Comparison of ENCODE assay signal across 16 cellular contexts in genomic region chr12:22042981-22043669, GRCh38. TPM values are rescaled to one million over a fixed set of nuclear protein-coding genes. Genes with fewer than 3 reads are reported as not detected.
A peak's percentile ranks its signal among the peaks of the same experiment; 100 is the strongest.
DNase-seq lines count a peak whose midpoint lies in the region; ATAC-seq and TF ChIP-seq lines count a peak whose summit lies in the region.
"Had no signal": no experiment of that assay in that cellular context is flagged by ENCODE, and none has a peak within 500 bp of the region (broad histone marks: within the 10 kb centered on the region; RNA-seq: fewer than 3 reads in every experiment).

No MANE protein-coding gene starts in this region.

- H2AFZ ChIP-seq in PC-9, result peak overlapping the region; percentile 25; the same call in 1 of the 2 replicates

- H3K4me3 Mint-ChIP-seq in activated T-cell treated with anti-CD3 and anti-CD28 coated beads, Interleukin-2, amount 50 U/mL, for 72 hours, result peak overlapping the region in 1 of 2 donors; percentile 19

- TF ChIP-seq CTCF in PC-9 (conservative IDR thresholded peaks at IDR 0.05), result no peak
- no peak for TF ChIP-seq CTCF in transverse colon (IDR thresholded peaks at IDR 0.05)
- TF ChIP-seq CTCF in gastrocnemius medialis (IDR thresholded peaks at IDR 0.05 in 4 of 5, conservative IDR thresholded peaks at IDR 0.05 in 1 of 5), result no peak

- no peaks in the 10 kb centered on the region for H3K27me3 ChIP-seq in PC-9 (ENCODE audit: insufficient read depth, low read depth)
- H3K27me3 ChIP-seq in transverse colon, result no peaks in the 10 kb centered on the region
- no peaks in the 10 kb centered on the region for H3K27me3 ChIP-seq in gastrocnemius medialis
- H3K27me3 ChIP-seq: heart right ventricle, left lung, vagina had no signal

- 49 to 52% methylated on average over 6 to 9 of the region's 9 CpGs for WGBS in transverse colon (ENCODE audit: low coverage in 1 of 2), 2 donors

- in situ Hi-C loops in transverse colon (cut with MboI; ENCODE audit: low pct_ligation_motif_present in 1 of 4, low pct_unique_long_range_greater_than_20kb in 1 of 4, low sequenced_read_pairs in 3 of 4) (loop anchor here in 1 of 4 donors (10.0 kb wide), 1 partner anchor 538 kb away; the partner anchor contains the start of genes GOLT1B and RECQL), gastrocnemius medialis (cut with MboI; ENCODE audit: low sequenced_read_pairs in 4 of 4) (no loop called here)

- intact Hi-C loops in PC-9 (cut with micrococcal nuclease; ENCODE audit: unreplicated experiment), result no loop called here
- intact Hi-C loops in transverse colon (cut with DNase I; ENCODE audit: low total_unique reads), result no loop called here
- intact Hi-C loops in gastrocnemius medialis (cut with DNase I; ENCODE audit: low total_unique reads), result loop anchor here (10.0 kb wide), 1 partner anchor 502 kb away; the partner anchor contains the start of gene C2CD5

- POLR2A ChIA-PET in PC-9 (lab: Charles Lee; ENCODE audit: unreplicated experiment), result interaction anchor here (0.6 kb wide), 1 partner anchor 607 kb away, joined by 3 read pairs; no protein-coding TSS in a partner anchor

- H3K27me3 Mint-ChIP-seq in activated T-cell treated with anti-CD3 and anti-CD28 coated beads, Interleukin-2, amount 50 U/mL, for 72 hours (ENCODE audit: low read depth), result peaks cover 5% of the 10 kb centered on the region

- peaks cover 6% of the 10 kb centered on the region for H3K9me3 ChIP-seq in PC-9 (ENCODE audit: insufficient read depth, low read depth)
- peaks cover 0 to under 1% of the 10 kb centered on the region in 2 donors for H3K9me3 ChIP-seq in transverse colon
- H3K9me3 ChIP-seq in gastrocnemius medialis, result no peaks in the 10 kb centered on the region
- H3K9me3 ChIP-seq: left lung, vagina had no signal

- no peak overlapping the region for H3K27ac Mint-ChIP-seq in activated T-cell treated with anti-CD3 and anti-CD28 coated beads, Interleukin-2, amount 50 U/mL, for 72 hours

- H3K36me3 ChIP-seq in PC-9 (ENCODE audit: low read depth) (no peaks in the 10 kb centered on the region), transverse colon (no peaks in the 10 kb centered on the region), gastrocnemius medialis (no peaks in the 10 kb centered on the region)
- H3K36me3 ChIP-seq: heart right ventricle, left lung, vagina had no signal

- H3K9me3 Mint-ChIP-seq in activated T-cell treated with anti-CD3 and anti-CD28 coated beads, Interleukin-2, amount 50 U/mL, for 72 hours, result no peaks in the 10 kb centered on the region
- H3K9me3 Mint-ChIP-seq: neural crest cell had no signal

- H3F3A ChIP-seq in PC-9 (ENCODE audit: insufficient read depth, low read depth), result peaks cover 33% of the 10 kb centered on the region

- H3K4me1 Mint-ChIP-seq in activated T-cell treated with anti-CD3 and anti-CD28 coated beads, Interleukin-2, amount 50 U/mL, for 72 hours (ENCODE audit: low read depth), result peaks cover 37% of the 10 kb centered on the region

- CTCF ChIA-PET in PC-9 (lab: Charles Lee), result interaction anchor here (0.6 kb wide), 1 partner anchor 1516 kb away, joined by 5 read pairs; no protein-coding TSS in a partner anchor

- ATAC-seq in activated T-cell treated with anti-CD3 and anti-CD28 coated beads, Interleukin-2, amount 50 U/mL, for 72 hours (replicated peaks in 1 of 2), result peak; percentile 42 to 55
- ATAC-seq in gastrocnemius medialis, result no peak
- ATAC-seq: heart right ventricle, left lung had no signal

- peaks cover 18% of the 10 kb centered on the region for H3K79me2 ChIP-seq in PC-9 (ENCODE audit: low read depth)

- H3K4me3 ChIP-seq in PC-9 (peak overlapping the region; percentile 21; the same call in 1 of the 2 replicates), transverse colon (no peak overlapping the region), gastrocnemius medialis (no peak overlapping the region)
- H3K4me3 ChIP-seq: heart right ventricle, left lung, vagina had no signal

- TF ChIP-seq EP300 in transverse colon (IDR thresholded peaks at IDR 0.05; ENCODE audit: low read depth), result no peak

- peak overlapping the region; percentile 58 for H3K4me2 ChIP-seq in PC-9

- H3K27ac ChIP-seq in PC-9, result peak overlapping the region; percentile 90
- H3K27ac ChIP-seq in epithelial cell of prostate, result peak overlapping the region; percentile 48
- peak overlapping the region; percentile 72 to 99 (median 96) for H3K27ac ChIP-seq in transverse colon
- H3K27ac ChIP-seq in gastrocnemius medialis, result no peak overlapping the region
- H3K27ac ChIP-seq: heart right ventricle, left lung, vagina had no signal

- H4K20me1 ChIP-seq in PC-9 (ENCODE audit: insufficient read depth), result no peaks in the 10 kb centered on the region

- no peak for TF ChIP-seq POLR2A in transverse colon (IDR thresholded peaks at IDR 0.05)
- TF ChIP-seq POLR2A in gastrocnemius medialis (IDR thresholded peaks at IDR 0.05), result no peak

- H3K9me2 ChIP-seq in PC-9 (ENCODE audit: insufficient read depth), result no peaks in the 10 kb centered on the region

- peaks cover 36% of the 10 kb centered on the region for H3K4me1 ChIP-seq in PC-9 (replicated peaks; ENCODE audit: insufficient read depth)
- peaks cover 4 to 44% (median 25%) of the 10 kb centered on the region in 4 donors for H3K4me1 ChIP-seq in transverse colon
- peaks cover 2 to 13% of the 10 kb centered on the region in 2 donors for H3K4me1 ChIP-seq in gastrocnemius medialis

- BruUV-seq in PC-9 (replicated peaks; lab: Mats Ljungman, UMichigan), result no TSS peak

- H3K36me3 Mint-ChIP-seq in activated T-cell treated with anti-CD3 and anti-CD28 coated beads, Interleukin-2, amount 50 U/mL, for 72 hours (ENCODE audit: insufficient read depth in 2 of 2), result peaks cover 0 to 3% of the 10 kb centered on the region in 2 donors

- DNase-seq in activated T-cell treated with anti-CD3 and anti-CD28 coated beads, Interleukin-2, amount 50 U/mL, for 72 hours, result peak; percentile 9 to 19
- DNase-seq in activated T-cell treated with anti-CD3 and anti-CD28 coated beads, Interleukin-2, amount 50 U/mL, for 48 hours, result no peak
- DNase-seq in PC-9, result peak; percentile 12 to 88
- no peak for DNase-seq in epithelial cell of prostate (ENCODE audit: low read depth, low spot score)
- DNase-seq in transverse colon, result no peak
- DNase-seq in NCI-H1694 (lab: John Stamatoyannopoulos, UW), result no peak
- DNase-seq in gastrocnemius medialis, result no peak
- DNase-seq in activated T-cell treated with anti-CD3 and anti-CD28 coated beads, Interleukin-2, amount 50 U/mL, for 1 hour, result no peak
- DNase-seq: activated CD8-positive, alpha-beta memory T cell treated with anti-CD3 and anti-CD28 coated beads, Interleukin-2, amount 50 U/mL, for 48 hours; AML-193; amniotic stem cell; heart right ventricle; left lung; stimulated activated CD4-positive, alpha-beta T cell treated with anti-CD3 and anti-CD28 coated beads, Interleukin-15, amount 100 ng/mL, for 24 hours had no signal

RNA-seq across cellular contexts. Expression of gene CMAS, which starts 2.9 kb away (rescaled TPM):
- 10 to 100 TPM; 37.4 to 39.5 TPM for total RNA-seq in activated T-cell treated with anti-CD3 and anti-CD28 coated beads, Interleukin-2, amount 50 U/mL, for 72 hours
- total RNA-seq in PC-9 (2021) (79.1 and 93.2 TPM in 2 replicates), transverse colon (10 to 100 TPM; 12.3 to 92.6 (median 69.0) TPM), gastrocnemius medialis (10 to 100 TPM; 28.2 to 33.4 (median 29.8) TPM)

Comparison
In these comparisons a context has a peak if more than half of its experiments do, and no peak if none do; other contexts are left out.
1. DNase-seq: peak in activated T-cell treated with anti-CD3 and anti-CD28 coated beads, Interleukin-2, amount 50 U/mL, for 72 hours (2 of 2) and PC-9 (2 of 2); none in activated T-cell treated with anti-CD3 and anti-CD28 coated beads, Interleukin-2, amount 50 U/mL, for 48 hours (0 of 2), epithelial cell of prostate (single experiment), transverse colon (single experiment), NCI-H1694 (single experiment), gastrocnemius medialis (0 of 2) and activated T-cell treated with anti-CD3 and anti-CD28 coated beads, Interleukin-2, amount 50 U/mL, for 1 hour (single experiment).
2. ATAC-seq: peak in activated T-cell treated with anti-CD3 and anti-CD28 coated beads, Interleukin-2, amount 50 U/mL, for 72 hours (2 of 2); none in gastrocnemius medialis (0 of 2).
3. H3K27ac ChIP-seq: peak in PC-9 (single experiment), epithelial cell of prostate (single experiment) and transverse colon (4 of 4); none in gastrocnemius medialis (0 of 4).